In genomic region chr16:89346869-89347268, GRCh38 we compare ENCODE assay signal across 19 cellular contexts.
DNase-seq lines count a peak whose midpoint lies in the region; ATAC-seq and TF ChIP-seq lines count a peak whose summit lies in the region.
"Had no signal": no experiment of that assay in that cellular context is flagged by ENCODE, and none has a peak within 500 bp of the region (broad histone marks: within the 10 kb centered on the region; RNA-seq: fewer than 3 reads in every experiment).

No MANE protein-coding gene starts in this region.

- no peak overlapping the region for H2BK15ac ChIP-seq in mesendoderm (replicated peaks; ENCODE audit: low read depth)

- no peaks in the 10 kb centered on the region for H3K9me3 ChIP-seq in right atrium auricular region
- H3K9me3 ChIP-seq: gastrocnemius medialis, pancreas had no signal

- ATAC-seq in left ventricle myocardium superior (no peak), esophagus mucosa (no peak)
- ATAC-seq: gastrocnemius medialis had no signal

- H3K79me2 ChIP-seq in mesendoderm (ENCODE audit: control insufficient read depth, insufficient read depth, low read length): peaks cover 89% of the 10 kb centered on the region

- peaks cover 31% of the 10 kb centered on the region for H3K79me1 ChIP-seq in mesendoderm (ENCODE audit: low read length)

- no peak overlapping the region for H2BK5ac ChIP-seq in mesendoderm (ENCODE audit: low read length)

- H2BK120ac ChIP-seq in mesendoderm (ENCODE audit: low read depth, low read length): no peak overlapping the region

- H4K5ac ChIP-seq in mesendoderm (ENCODE audit: low read length): no peak overlapping the region

- peak overlapping the region; percentile 30 for H3K56ac ChIP-seq in mesendoderm (ENCODE audit: low read length)

- H3K4me3 Mint-ChIP-seq in activated naive CD8-positive, alpha-beta T cell: peak overlapping the region; percentile 20
- no peak overlapping the region for H3K4me3 Mint-ChIP-seq in type B pancreatic cell
- H3K4me3 Mint-ChIP-seq: immature natural killer cell had no signal

- H3K4ac ChIP-seq in mesendoderm (ENCODE audit: low read depth, low read length): no peak overlapping the region

- H3K23ac ChIP-seq in mesendoderm (ENCODE audit: low read length): no peak overlapping the region

- no peak overlapping the region for H3K18ac ChIP-seq in mesendoderm (ENCODE audit: low read length)

- H3K36me3 ChIP-seq in right atrium auricular region: no peaks in the 10 kb centered on the region
- H3K36me3 ChIP-seq in mesendoderm (ENCODE audit: control insufficient read depth, insufficient read depth, low read length): no peaks in the 10 kb centered on the region
- H3K36me3 ChIP-seq: gastrocnemius medialis, pancreas had no signal

- H3K4me3 ChIP-seq in right atrium auricular region: no peak overlapping the region
- H3K4me3 ChIP-seq in mesendoderm (ENCODE audit: low read length): no peak overlapping the region
- H3K4me3 ChIP-seq: gastrocnemius medialis, pancreas had no signal

- TF ChIP-seq CTCF in right atrium auricular region (IDR thresholded peaks at IDR 0.05): no peak
- TF ChIP-seq CTCF in type B pancreatic cell (conservative IDR thresholded peaks at IDR 0.05): no peak

- H3K27me3 Mint-ChIP-seq in activated naive CD8-positive, alpha-beta T cell: no peaks in the 10 kb centered on the region
- no peaks in the 10 kb centered on the region for H3K27me3 Mint-ChIP-seq in type B pancreatic cell

- no peak overlapping the region for H3K4me2 ChIP-seq in mesendoderm (ENCODE audit: low read length)

- H2AK5ac ChIP-seq in mesendoderm (ENCODE audit: low read length): no peak overlapping the region

- H3K4me1 Mint-ChIP-seq in activated naive CD8-positive, alpha-beta T cell (ENCODE audit: low read depth): peaks cover 91% of the 10 kb centered on the region
- peaks cover 57% of the 10 kb centered on the region for H3K4me1 Mint-ChIP-seq in type B pancreatic cell (ENCODE audit: unreplicated experiment)

- H4K8ac ChIP-seq in mesendoderm (ENCODE audit: low read depth, low read length): no peak overlapping the region

- peak; percentile 18 for DNase-seq in left ventricle myocardium superior
- DNase-seq in right atrium auricular region (ENCODE audit: low spot score): no peak
- no peak for DNase-seq in mesendoderm
- DNase-seq in type B pancreatic cell (ENCODE audit: extremely low spot score, unreplicated experiment): no peak
- no peak for DNase-seq in kidney glomerular epithelial cell (lab: John Stamatoyannopoulos, UW)
- no peak for DNase-seq in hepatic stellate cell (ENCODE audit: low spot score)
- DNase-seq: activated CD4-positive, alpha-beta T cell treated with anti-CD3 and anti-CD28 coated beads for 4 hours; anterior cingulate cortex; gastrocnemius medialis; immature natural killer cell; KBM-7; midbrain; NCI-H1105 treated with DMSO at 0.1 percent for 48 hours; NCI-H2171 treated with DMSO at 0.1 percent for 48 hours; Right ventricle myocardium superior; stimulated activated naive CD4-positive, alpha-beta T cell treated with Interleukin-2 at 50 U/mL for 16 hours had no signal

- H3K27me3 ChIP-seq in right atrium auricular region (no peaks in the 10 kb centered on the region), mesendoderm (ENCODE audit: insufficient read depth, low read length, poor library complexity) (no peaks in the 10 kb centered on the region)
- H3K27me3 ChIP-seq: gastrocnemius medialis, pancreas had no signal

- no CpG with 5 or more reads among the region's 9 CpGs for WGBS in mesendoderm (ENCODE audit: extremely low coverage, insufficient coverage, low lambda C conversion rate)

- peak overlapping the region; percentile 68 for H3K27ac Mint-ChIP-seq in activated naive CD8-positive, alpha-beta T cell
- peak overlapping the region; percentile 75 for H3K27ac Mint-ChIP-seq in type B pancreatic cell

- H3K9me3 Mint-ChIP-seq in activated naive CD8-positive, alpha-beta T cell (ENCODE audit: low read depth): no peaks in the 10 kb centered on the region
- no peaks in the 10 kb centered on the region for H3K9me3 Mint-ChIP-seq in type B pancreatic cell
- H3K9me3 Mint-ChIP-seq: immature natural killer cell had no signal

- intact Hi-C loops in left ventricle myocardium superior (cut with micrococcal nuclease): loop anchor here (10.0 kb wide), 1 partner anchor 138 kb away; no protein-coding TSS in a partner anchor

- peaks cover 5% of the 10 kb centered on the region for H3K36me3 Mint-ChIP-seq in activated naive CD8-positive, alpha-beta T cell
- H3K36me3 Mint-ChIP-seq in type B pancreatic cell: peaks cover 14% of the 10 kb centered on the region
- H3K36me3 Mint-ChIP-seq: immature natural killer cell had no signal

- H3K27ac ChIP-seq in right atrium auricular region (no peak overlapping the region), mesendoderm (ENCODE audit: low read depth, low read length) (no peak overlapping the region)
- H3K27ac ChIP-seq: gastrocnemius medialis had no signal

- no peak overlapping the region for H3K9ac ChIP-seq in mesendoderm (ENCODE audit: low read length)

- peaks cover 0 to 31% of the 10 kb centered on the region in 2 donors for H3K4me1 ChIP-seq in right atrium auricular region
- peaks cover 2% of the 10 kb centered on the region for H3K4me1 ChIP-seq in mesendoderm (ENCODE audit: control insufficient read depth, low read depth, low read length)
